13 cellular contexts compared by ENCODE assay signal in genomic region chr18:48123965-48124364, GRCh38.
"Had no signal": no experiment of that assay in that cellular context is flagged by ENCODE, and none has a peak within 500 bp of the region (broad histone marks: within the 10 kb centered on the region; RNA-seq: fewer than 3 reads in every experiment).

No MANE protein-coding gene starts in this region.

- DNase-seq: cerebellar nuclear complex; effector CD4-positive, alpha-beta T cell; left ventricle myocardium superior; lower lobe of right lung; natural killer cell; right cardiac atrium; stimulated activated CD4-positive, alpha-beta T cell treated with anti-CD3 and anti-CD28 coated beads, Interleukin-4, amount 100 ng/mL, for 4 hours; stimulated activated naive CD8-positive, alpha-beta T cell treated with anti-CD3 and anti-CD28 coated beads, Interleukin-15, Interleukin-2, amounts not matched to agents 100 U/mL and 50 U/mL, for 24 hours; testis; tibial artery; upper lobe of right lung; uterus had no signal

- H3K27ac Mint-ChIP-seq: natural killer cell; stimulated activated memory B cell treated with anti-CD40 and anti-IgM and Interleukin-4, amounts not matched to agents 10 μg/mL and 1 μg/mL and 100 μg/mL, for 72 hours had no signal

- H3K9me3 Mint-ChIP-seq: natural killer cell; stimulated activated memory B cell treated with anti-CD40 and anti-IgM and Interleukin-4, amounts not matched to agents 10 μg/mL and 1 μg/mL and 100 μg/mL, for 72 hours had no signal

- ATAC-seq: left ventricle myocardium superior; lower lobe of right lung; natural killer cell; stimulated activated memory B cell treated with anti-CD40 and anti-IgM and Interleukin-4, amounts not matched to agents 10 μg/mL and 1 μg/mL and 100 μg/mL, for 72 hours; upper lobe of right lung had no signal

- H3K4me1 Mint-ChIP-seq: natural killer cell; stimulated activated memory B cell treated with anti-CD40 and anti-IgM and Interleukin-4, amounts not matched to agents 10 μg/mL and 1 μg/mL and 100 μg/mL, for 72 hours had no signal

- H3K36me3 Mint-ChIP-seq: natural killer cell; stimulated activated memory B cell treated with anti-CD40 and anti-IgM and Interleukin-4, amounts not matched to agents 10 μg/mL and 1 μg/mL and 100 μg/mL, for 72 hours had no signal

- H3K4me3 Mint-ChIP-seq: natural killer cell; stimulated activated memory B cell treated with anti-CD40 and anti-IgM and Interleukin-4, amounts not matched to agents 10 μg/mL and 1 μg/mL and 100 μg/mL, for 72 hours had no signal
